In genomic region chr22:37638351-37639069, GRCh38 we compare ENCODE assay signal across 8 cellular contexts. TPM values are rescaled to one million over a fixed set of nuclear protein-coding genes. Genes with fewer than 3 reads are reported as not detected.
A peak's percentile ranks its signal among the peaks of the same experiment; 100 is the strongest.
DNase-seq lines count a peak whose midpoint lies in the region; ATAC-seq, FAIRE-seq and TF ChIP-seq lines count a peak whose summit lies in the region.

No MANE protein-coding gene starts in this region.

- peaks cover 42 to 52% (median 46%) of the 10 kb centered on the region in 3 donors for H3K4me1 Mint-ChIP-seq in IgD-negative memory B cell
- H3K4me1 Mint-ChIP-seq in mesothelial cell of epicardium: peaks cover 34% of the 10 kb centered on the region

- H3K27me3 ChIP-seq in BLaER1 treated with 17β-estradiol and CSF1 and Interleukin-3, amounts not matched to agents 10 nM and 100 nM: no peaks in the 10 kb centered on the region
- H3K27me3 ChIP-seq in K562 (ENCODE audit: control insufficient read depth in 2 of 2, insufficient read depth in 2 of 2, low read length in 2 of 2): no peaks in the 10 kb centered on the region

- TF ChIP-seq CTCF in K562 (IDR thresholded peaks at IDR 0.05 in 2 of 3, conservative IDR thresholded peaks at IDR 0.05 in 1 of 3; ENCODE audit: insufficient read depth in 2 of 3, low read depth in 1 of 3, low read length in 3 of 3) (no peak), mesothelial cell of epicardium (IDR thresholded peaks at IDR 0.05; ENCODE audit: unreplicated experiment) (no peak), GM13977 (IDR thresholded peaks at IDR 0.05; ENCODE audit: extremely low read depth, insufficient read depth, missing control alignments) (no peak)

- H3K27ac Mint-ChIP-seq in IgD-negative memory B cell: peak overlapping the region; percentile 54 to 97 (median 86)
- peak overlapping the region; percentile 76 for H3K27ac Mint-ChIP-seq in mesothelial cell of epicardium

- TF ChIP-seq RAD21 in K562 (CRISPR knock-in tag; conservative IDR thresholded peaks at IDR 0.05 in 1 of 2, IDR thresholded peaks at IDR 0.05 in 1 of 2): no peak

- H3K4me3 ChIP-seq in BLaER1 treated with 17β-estradiol and CSF1 and Interleukin-3, amounts not matched to agents 10 nM and 100 nM: peak overlapping the region; percentile 67 to 94 (median 80); a peak in 19 of 20 replicates
- no peak overlapping the region; the same call in 1 of the 2 replicates for H3K4me3 ChIP-seq in K562

- H3K27ac ChIP-seq in BLaER1 treated with 17β-estradiol and CSF1 and Interleukin-3, amounts not matched to agents 10 nM and 100 nM: peak overlapping the region; percentile 52 to 97 (median 92); a peak in 20 of 22 replicates
- no peak overlapping the region for H3K27ac ChIP-seq in K562 (ENCODE audit: extremely low read depth, low read depth, low read length)

- CTCF ChIA-PET in K562 (lab: Yijun Ruan, JAX; ENCODE audit: low intra/inter-chr PET ratio): no interaction called here

- no peak overlapping the region for H2AFZ ChIP-seq in K562 (ENCODE audit: low read depth, low read length)

- in situ Hi-C loops in K562 (cut with MboI): no loop called here
- in situ Hi-C loops in GM13977 (cut with MboI; ENCODE audit: low pct_unique_long_range_greater_than_20kb, low sequenced_read_pairs, unreplicated experiment): no loop called here

- no peak for DNase-seq in K562 (ENCODE audit: extremely low read depth in 1 of 4, low spot score in 3 of 4)
- no peak for DNase-seq in mesothelial cell of epicardium (ENCODE audit: low spot score in 2 of 2, unreplicated experiment in 2 of 2)
- no peak for DNase-seq in GDM1 (lab: John Stamatoyannopoulos, UW)
- DNase-seq in GM13977 (ENCODE audit: low spot score): no peak

- no peaks in the 10 kb centered on the region for H3K9me3 Mint-ChIP-seq in IgD-negative memory B cell
- no peaks in the 10 kb centered on the region for H3K9me3 Mint-ChIP-seq in mesothelial cell of epicardium

- H3K9me3 ChIP-seq in BLaER1 treated with 17β-estradiol and CSF1 and Interleukin-3, amounts not matched to agents 10 nM and 100 nM (replicated peaks in 1 of 11): no peaks in the 10 kb centered on the region
- no peaks in the 10 kb centered on the region for H3K9me3 ChIP-seq in K562 (replicated peaks; ENCODE audit: control insufficient read depth, insufficient read depth, low read depth, low read length)

- no peaks in the 10 kb centered on the region for H3K27me3 Mint-ChIP-seq in IgD-negative memory B cell
- H3K27me3 Mint-ChIP-seq in mesothelial cell of epicardium (ENCODE audit: low read depth): no peaks in the 10 kb centered on the region

- peak overlapping the region; percentile 92 to 99 (median 94) for H3K4me3 Mint-ChIP-seq in IgD-negative memory B cell
- H3K4me3 Mint-ChIP-seq in mesothelial cell of epicardium: peak overlapping the region; percentile 87

- H3K79me2 ChIP-seq in K562 (ENCODE audit: control insufficient read depth, insufficient read depth, low read length): peaks cover 11% of the 10 kb centered on the region

- no peak for ATAC-seq in K562
- ATAC-seq in HG02642 (IDR thresholded peaks at IDR 0.05; ENCODE audit: poor library complexity, unreplicated experiment): no peak
- no peak for ATAC-seq in HG03135 (IDR thresholded peaks at IDR 0.05; ENCODE audit: unreplicated experiment)

- H3K9me1 ChIP-seq in K562 (ENCODE audit: control insufficient read depth, insufficient read depth, low read length): no peaks in the 10 kb centered on the region

- BruUV-seq in K562 (replicated peaks; lab: Mats Ljungman, UMichigan): no TSS peak

- peaks cover 72 to 94% (median 90%) of the 10 kb centered on the region in 10 experiments for H3K4me1 ChIP-seq in BLaER1 treated with 17β-estradiol and CSF1 and Interleukin-3, amounts not matched to agents 10 nM and 100 nM
- H3K4me1 ChIP-seq in K562 (replicated peaks in 1 of 2; ENCODE audit: control insufficient read depth in 2 of 2, insufficient read depth in 2 of 2, low read length in 2 of 2): peaks cover 32 to 84% of the 10 kb centered on the region in 2 experiments

- intact Hi-C loops in K562 (cut with micrococcal nuclease): no loop called here

- H4K20me1 ChIP-seq in BLaER1 treated with 17β-estradiol and CSF1 and Interleukin-3, amounts not matched to agents 10 nM and 100 nM: peaks cover 0 to 33% (median 28%) of the 10 kb centered on the region in 11 experiments; a peak in 15 of 22 replicates
- H4K20me1 ChIP-seq in K562 (replicated peaks; ENCODE audit: control insufficient read depth, insufficient read depth, low read length): no peaks in the 10 kb centered on the region

- WGBS in K562 (ENCODE audit: insufficient coverage, low coverage, missing lambda C conversion rate): 75% methylated on average over 9 of the region's 11 CpGs

- H3K36me3 Mint-ChIP-seq in IgD-negative memory B cell (no peaks in the 10 kb centered on the region), mesothelial cell of epicardium (peaks cover 3% of the 10 kb centered on the region)

- peaks cover 12 to 29% (median 19%) of the 10 kb centered on the region in 11 experiments; a peak in 20 of 22 replicates for H3K36me3 ChIP-seq in BLaER1 treated with 17β-estradiol and CSF1 and Interleukin-3, amounts not matched to agents 10 nM and 100 nM
- H3K36me3 ChIP-seq in K562 (ENCODE audit: control insufficient read depth, insufficient read depth, low read length): peaks cover 21% of the 10 kb centered on the region; the same call in 2 of the 3 replicates

- H3K9ac ChIP-seq in BLaER1 treated with 17β-estradiol and CSF1 and Interleukin-3, amounts not matched to agents 10 nM and 100 nM: peak overlapping the region; percentile 85 to 91 (median 88); a peak in 21 of 22 replicates
- peak overlapping the region in 1 of 2 experiments; percentile 92; a peak in 3 of 4 replicates for H3K9ac ChIP-seq in K562 (ENCODE audit: insufficient read depth in 1 of 2, low read depth in 2 of 2, low read length in 2 of 2)

- POLR2A ChIA-PET in K562 (lab: Yijun Ruan, JAX): interaction anchor here (0.6 to 2.5 kb wide), 8 partner anchors 11 to 1399 kb away, joined by 3 to 12 read pairs (median 3); partner anchors contain the start of gene APOL2

- TF ChIP-seq POLR2A in K562 (conservative IDR thresholded peaks at IDR 0.05): no peak

- H3K4me2 ChIP-seq in BLaER1 treated with 17β-estradiol and CSF1 and Interleukin-3, amounts not matched to agents 10 nM and 100 nM: peak overlapping the region; percentile 87 to 99 (median 95)
- peak overlapping the region; percentile 55; the same call in 1 of the 2 replicates for H3K4me2 ChIP-seq in K562 (ENCODE audit: insufficient read depth, low read length)

- no peak for TF ChIP-seq EP300 in K562 (IDR thresholded peaks at IDR 0.05; ENCODE audit: low read length)

- FAIRE-seq in K562 (lab: Jason Lieb, UNC): no peak

RNA-seq across cellular contexts. Expression of gene SH3BP1, which starts 1.0 kb away (rescaled TPM):
- polyA plus RNA-seq in IgD-negative memory B cell (14.7 TPM), K562 (2011; rRNA removed) (11.5 and 14.9 TPM in 2 replicates), K562 (2014; fragmentation: Illumina TruSeq; extraction: Trizol) (32.1 and 36.0 TPM in 2 replicates), K562 (2014; fragmentation: Nextera tagmentation; extraction: Ambion mirVana) (under 1 TPM; 0.10 to 0.17 TPM), K562 (2014; rRNA removed) (8.7 and 10.4 TPM in 2 replicates)
- total RNA-seq in K562 (2011; cell fraction: chromatin; rRNA removed; ENCODE audit: low replicate concordance): 27.4 and 84.8 TPM in 2 replicates
- total RNA-seq in K562 (2011; cell fraction: nucleolus; rRNA removed): 40.0 and 41.0 TPM in 2 replicates
- 21.5 and 25.7 TPM in 2 replicates for total RNA-seq in K562 (2011; cell fraction: nucleoplasm; rRNA removed)
- total RNA-seq in K562 (2014; rRNA removed) (18.6 and 21.2 TPM in 2 replicates), K562 (2014; rRNA removed; fragmentation: Illumina TruSeq; extraction: Trizol) (7.4 and 9.7 TPM in 2 replicates), K562 (2015; rRNA removed; fragmentation: Illumina TruSeq; extraction: Trizol) (9.3 and 9.4 TPM in 2 replicates), K562 (2021) (29.9 and 36.2 TPM in 2 replicates), mesothelial cell of epicardium (30.0 to 33.0 TPM (median 31.9 TPM) in 3 replicates)
- polyA plus RNA-seq in K562 (2011; cell fraction: cytosol; rRNA removed): 10.1 and 21.2 TPM in 2 replicates
- 23.7 and 33.6 TPM in 2 replicates for polyA plus RNA-seq in K562 (2011; cell fraction: nucleus; rRNA removed)
- polyA plus RNA-seq in K562 (2012): 34.0 and 58.5 TPM in 2 replicates
- polyA minus RNA-seq in K562 (2011; rRNA and poly(A)+ RNA removed): 16.7 and 17.5 TPM in 2 replicates
- polyA minus RNA-seq in K562 (2011; cell fraction: cytosol; rRNA and poly(A)+ RNA removed): 12.7 and 19.9 TPM in 2 replicates
- 13.7 and 15.5 TPM in 2 replicates for polyA minus RNA-seq in K562 (2011; cell fraction: nucleus; rRNA and poly(A)+ RNA removed)

RNA-seq across cellular contexts. Expression of gene PDXP, which starts 20.0 kb away (rescaled TPM):
- 2.4 TPM for polyA plus RNA-seq in IgD-negative memory B cell
- total RNA-seq in K562 (2011; cell fraction: chromatin; rRNA removed; ENCODE audit: low replicate concordance): 8.1 and 23.1 TPM in 2 replicates
- total RNA-seq in K562 (2011; cell fraction: nucleolus; rRNA removed): 20.8 and 21.3 TPM in 2 replicates
- total RNA-seq in K562 (2011; cell fraction: nucleoplasm; rRNA removed): 19.4 and 21.3 TPM in 2 replicates
- 38.8 and 55.8 TPM in 2 replicates for total RNA-seq in K562 (2014; rRNA removed)
- 27.6 and 29.0 TPM in 2 replicates for total RNA-seq in K562 (2014; rRNA removed; fragmentation: Illumina TruSeq; extraction: Trizol)
- 30.9 and 32.5 TPM in 2 replicates for total RNA-seq in K562 (2015; rRNA removed; fragmentation: Illumina TruSeq; extraction: Trizol)
- 47.5 and 50.0 TPM in 2 replicates for total RNA-seq in K562 (2021)
- 42.8 and 51.4 TPM in 2 replicates for polyA plus RNA-seq in K562 (2011; rRNA removed)
- 73.7 and 106 TPM in 2 replicates for polyA plus RNA-seq in K562 (2011; cell fraction: cytosol; rRNA removed)
- 34.8 and 35.2 TPM in 2 replicates for polyA plus RNA-seq in K562 (2011; cell fraction: nucleus; rRNA removed)
- 25.7 and 42.5 TPM in 2 replicates for polyA plus RNA-seq in K562 (2012)
- 54.2 and 62.3 TPM in 2 replicates for polyA plus RNA-seq in K562 (2014; fragmentation: Illumina TruSeq; extraction: Trizol)
- polyA plus RNA-seq in K562 (2014; fragmentation: Nextera tagmentation; extraction: Ambion mirVana): 10 to 100 TPM in 1 of 2 experiments, 1 to 10 TPM in 1; 7.9 to 11.8 TPM
- 45.7 and 47.8 TPM in 2 replicates for polyA plus RNA-seq in K562 (2014; rRNA removed)
- polyA minus RNA-seq in K562 (2011; rRNA and poly(A)+ RNA removed): 21.5 and 27.1 TPM in 2 replicates
- polyA minus RNA-seq in K562 (2011; cell fraction: cytosol; rRNA and poly(A)+ RNA removed): 30.1 and 30.4 TPM in 2 replicates
- polyA minus RNA-seq in K562 (2011; cell fraction: nucleus; rRNA and poly(A)+ RNA removed): 8.6 and 12.3 TPM in 2 replicates
- total RNA-seq in mesothelial cell of epicardium: 15.6 to 16.5 TPM (median 16.1 TPM) in 3 replicates

RNA-seq across cellular contexts. Expression of gene GGA1, which starts 29.9 kb away (rescaled TPM):
- polyA plus RNA-seq in IgD-negative memory B cell (31.3 TPM), K562 (2011; rRNA removed) (50.4 and 53.3 TPM in 2 replicates), K562 (2014; fragmentation: Illumina TruSeq; extraction: Trizol) (31.6 and 42.5 TPM in 2 replicates), K562 (2014; fragmentation: Nextera tagmentation; extraction: Ambion mirVana) (1 to 10 TPM; 1.5 to 1.9 TPM), K562 (2014; rRNA removed) (69.5 and 71.3 TPM in 2 replicates)
- total RNA-seq in K562 (2011; cell fraction: chromatin; rRNA removed; ENCODE audit: low replicate concordance): 235 and 500 TPM in 2 replicates
- total RNA-seq in K562 (2011; cell fraction: nucleolus; rRNA removed): 281 and 297 TPM in 2 replicates
- 245 and 253 TPM in 2 replicates for total RNA-seq in K562 (2011; cell fraction: nucleoplasm; rRNA removed)
- total RNA-seq in K562 (2014; rRNA removed) (48.0 and 51.3 TPM in 2 replicates), K562 (2014; rRNA removed; fragmentation: Illumina TruSeq; extraction: Trizol) (19.7 and 24.2 TPM in 2 replicates), K562 (2015; rRNA removed; fragmentation: Illumina TruSeq; extraction: Trizol) (29.9 and 31.1 TPM in 2 replicates), K562 (2021) (57.1 and 61.3 TPM in 2 replicates), mesothelial cell of epicardium (96.6 to 107 TPM (median 96.6 TPM) in 3 replicates)
- polyA plus RNA-seq in K562 (2011; cell fraction: cytosol; rRNA removed): 27.8 and 56.0 TPM in 2 replicates
- 156 and 291 TPM in 2 replicates for polyA plus RNA-seq in K562 (2011; cell fraction: nucleus; rRNA removed)
- polyA plus RNA-seq in K562 (2012): 41.4 and 63.8 TPM in 2 replicates
- polyA minus RNA-seq in K562 (2011; rRNA and poly(A)+ RNA removed): 26.8 and 33.7 TPM in 2 replicates
- 20.7 and 22.7 TPM in 2 replicates for polyA minus RNA-seq in K562 (2011; cell fraction: cytosol; rRNA and poly(A)+ RNA removed)
- 56.9 and 57.8 TPM in 2 replicates for polyA minus RNA-seq in K562 (2011; cell fraction: nucleus; rRNA and poly(A)+ RNA removed)

RNA-seq across cellular contexts. Expression of gene LGALS1, which starts 36.9 kb away (rescaled TPM):
- polyA plus RNA-seq in IgD-negative memory B cell: 314 TPM
- total RNA-seq in K562 (2011; cell fraction: chromatin; rRNA removed; ENCODE audit: low replicate concordance): 14.2 and 41.4 TPM in 2 replicates
- total RNA-seq in K562 (2011; cell fraction: nucleolus; rRNA removed): 152 and 183 TPM in 2 replicates
- 99.6 and 131 TPM in 2 replicates for total RNA-seq in K562 (2011; cell fraction: nucleoplasm; rRNA removed)
- 373 and 487 TPM in 2 replicates for total RNA-seq in K562 (2014; rRNA removed)
- 94.3 and 160 TPM in 2 replicates for total RNA-seq in K562 (2014; rRNA removed; fragmentation: Illumina TruSeq; extraction: Trizol)
- total RNA-seq in K562 (2015; rRNA removed; fragmentation: Illumina TruSeq; extraction: Trizol): 455 and 466 TPM in 2 replicates
- total RNA-seq in K562 (2021): 330 and 373 TPM in 2 replicates
- 800 and 995 TPM in 2 replicates for polyA plus RNA-seq in K562 (2011; rRNA removed)
- 1,618 and 2,500 TPM in 2 replicates for polyA plus RNA-seq in K562 (2011; cell fraction: cytosol; rRNA removed)
- polyA plus RNA-seq in K562 (2011; cell fraction: nucleus; rRNA removed): 492 and 635 TPM in 2 replicates
- 1,292 and 1,616 TPM in 2 replicates for polyA plus RNA-seq in K562 (2012)
- polyA plus RNA-seq in K562 (2014; fragmentation: Illumina TruSeq; extraction: Trizol): 189 and 298 TPM in 2 replicates
- polyA plus RNA-seq in K562 (2014; fragmentation: Nextera tagmentation; extraction: Ambion mirVana): 100 to 1,000 TPM; 240 to 301 TPM
- 474 and 680 TPM in 2 replicates for polyA plus RNA-seq in K562 (2014; rRNA removed)
- 187 and 354 TPM in 2 replicates for polyA minus RNA-seq in K562 (2011; rRNA and poly(A)+ RNA removed)
- polyA minus RNA-seq in K562 (2011; cell fraction: cytosol; rRNA and poly(A)+ RNA removed): 194 and 200 TPM in 2 replicates
- polyA minus RNA-seq in K562 (2011; cell fraction: nucleus; rRNA and poly(A)+ RNA removed): 64.1 and 86.9 TPM in 2 replicates
- total RNA-seq in mesothelial cell of epicardium: 238 to 262 TPM (median 242 TPM) in 3 replicates

RNA-seq across cellular contexts. Expression of gene NOL12, which starts 47.6 kb away (rescaled TPM):
- polyA plus RNA-seq in IgD-negative memory B cell (47.0 TPM), K562 (2011; rRNA removed) (17.2 and 19.8 TPM in 2 replicates), K562 (2014; fragmentation: Illumina TruSeq; extraction: Trizol) (33.6 and 34.3 TPM in 2 replicates), K562 (2014; fragmentation: Nextera tagmentation; extraction: Ambion mirVana) (10 to 100 TPM in 1 of 2 experiments, 1 to 10 TPM in 1; 2.8 to 10.5 TPM), K562 (2014; rRNA removed) (40.8 and 41.4 TPM in 2 replicates)
- total RNA-seq in K562 (2011; cell fraction: chromatin; rRNA removed; ENCODE audit: low replicate concordance): 24.1 and 61.4 TPM in 2 replicates
- 43.3 and 44.0 TPM in 2 replicates for total RNA-seq in K562 (2011; cell fraction: nucleolus; rRNA removed)
- 30.8 and 31.2 TPM in 2 replicates for total RNA-seq in K562 (2011; cell fraction: nucleoplasm; rRNA removed)
- total RNA-seq in K562 (2014; rRNA removed) (40.9 and 42.2 TPM in 2 replicates), K562 (2014; rRNA removed; fragmentation: Illumina TruSeq; extraction: Trizol) (8.4 and 13.9 TPM in 2 replicates), K562 (2015; rRNA removed; fragmentation: Illumina TruSeq; extraction: Trizol) (29.1 and 33.7 TPM in 2 replicates), K562 (2021) (26.8 and 28.5 TPM in 2 replicates), mesothelial cell of epicardium (23.9 to 25.2 TPM (median 24.8 TPM) in 3 replicates)
- polyA plus RNA-seq in K562 (2011; cell fraction: cytosol; rRNA removed): 19.6 and 24.7 TPM in 2 replicates
- 38.3 and 48.3 TPM in 2 replicates for polyA plus RNA-seq in K562 (2011; cell fraction: nucleus; rRNA removed)
- 25.1 and 27.1 TPM in 2 replicates for polyA plus RNA-seq in K562 (2012)
- 7.3 and 8.8 TPM in 2 replicates for polyA minus RNA-seq in K562 (2011; rRNA and poly(A)+ RNA removed)
- polyA minus RNA-seq in K562 (2011; cell fraction: cytosol; rRNA and poly(A)+ RNA removed): 8.7 and 12.7 TPM in 2 replicates
- polyA minus RNA-seq in K562 (2011; cell fraction: nucleus; rRNA and poly(A)+ RNA removed): 7.2 and 10.0 TPM in 2 replicates
